1 cellular context compared by ENCODE assay signal in the genomic region with DNA sequence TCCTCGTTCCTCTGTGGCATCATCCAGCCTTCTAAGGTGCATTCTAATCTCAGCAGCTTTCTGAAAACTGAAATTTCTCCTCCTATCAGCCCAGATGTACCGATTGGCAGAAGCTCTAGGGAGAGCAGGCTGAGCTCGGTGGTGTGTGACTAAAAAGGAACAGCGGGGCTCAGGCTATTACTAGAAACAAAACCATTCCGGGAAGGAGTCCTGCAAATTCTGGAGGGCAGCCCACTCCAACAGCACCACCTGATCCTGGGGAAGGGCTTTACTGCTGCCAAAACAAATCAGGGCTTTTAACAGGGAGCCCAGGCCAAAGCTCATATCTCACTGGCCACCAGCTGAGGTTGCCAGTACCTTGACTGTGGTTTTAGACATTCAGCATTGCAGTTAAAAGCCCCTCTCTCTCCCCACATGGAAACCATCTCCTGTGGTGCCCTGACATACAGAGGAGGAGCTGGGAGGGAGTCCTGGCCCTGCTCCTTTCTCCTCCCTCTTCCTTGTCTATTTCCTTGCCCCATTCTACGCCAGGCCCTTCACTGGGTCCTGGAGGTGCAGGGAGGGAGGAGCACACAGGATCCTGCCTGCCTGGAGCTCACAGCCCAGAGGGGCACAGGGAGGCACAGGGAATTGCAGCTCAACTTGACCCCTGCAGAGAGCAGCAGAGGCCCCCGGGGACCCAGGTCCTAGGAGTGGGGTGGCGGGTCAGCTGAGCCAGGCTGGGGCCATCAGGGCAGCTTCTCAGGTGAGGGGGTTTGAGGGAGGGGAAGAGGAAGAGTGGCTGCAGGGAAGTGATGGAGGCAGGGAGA.
TF ChIP-seq lines count a peak whose summit lies in the region.

No MANE protein-coding gene starts in this region.

TF ChIP-seq in K562, 482 proteins besides CTCF, POLR2A, EP300 and RAD21:
- TF ChIP-seq PURB (CRISPR knock-in tag; IDR thresholded peaks at IDR 0.05; ENCODE audit: low read depth) (no peak), LARP7 (IDR thresholded peaks at IDR 0.05) (no peak), POLR2H (tag; IDR thresholded peaks at IDR 0.05; ENCODE audit: low read depth) (no peak), SNRNP70 (optimal IDR thresholded peaks at IDR 0.05; ENCODE audit: low read depth, low read length) (no peak), CREB1 (IDR thresholded peaks at IDR 0.05) (no peak), CREB1 (CRISPR knock-in tag; IDR thresholded peaks at IDR 0.05) (no peak), DPF2 (IDR thresholded peaks at IDR 0.05) (no peak), MCM5 (IDR thresholded peaks at IDR 0.05; ENCODE audit: low read depth) (no peak)
